In the genomic region with DNA sequence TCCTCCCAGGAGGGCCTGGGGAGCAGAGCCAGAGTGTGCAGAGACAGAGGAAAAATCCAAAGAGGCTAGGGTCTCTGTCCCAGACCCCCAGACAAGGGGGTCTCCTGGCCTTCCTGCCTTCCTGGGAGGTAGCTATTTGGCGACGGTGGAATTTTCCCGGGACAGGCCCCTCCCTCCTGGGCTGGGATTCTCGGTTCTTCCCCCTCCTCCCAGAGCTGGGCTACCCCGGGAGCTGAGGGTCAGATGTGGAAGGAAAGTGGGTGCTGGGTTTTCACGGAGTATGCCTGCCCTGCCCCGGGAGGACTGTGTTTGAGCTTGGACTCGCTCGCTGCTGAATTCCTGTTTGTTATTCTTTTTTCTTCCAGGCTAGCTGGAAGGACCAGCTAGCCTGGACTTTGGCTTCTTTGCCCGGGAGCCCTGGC, we compare ENCODE assay signal across 8 cellular contexts. TPM values are rescaled to one million over a fixed set of nuclear protein-coding genes. Genes with fewer than 3 reads are reported as not detected.
A peak's percentile ranks its signal among the peaks of the same experiment; 100 is the strongest.
DNase-seq lines count a peak whose midpoint lies in the region; ATAC-seq, FAIRE-seq and TF ChIP-seq lines count a peak whose summit lies in the region.

No MANE protein-coding gene starts in this region.

- no peak for ATAC-seq in stimulated activated naive CD8-positive, alpha-beta T cell treated with anti-CD3 and anti-CD28 coated beads, Interleukin-15, Interleukin-2, amounts not matched to agents 100 U/mL and 50 U/mL, for 24 hours
- ATAC-seq in GM21576 (IDR thresholded peaks at IDR 0.05; ENCODE audit: unreplicated experiment) (no peak), HG02588 (IDR thresholded peaks at IDR 0.05; ENCODE audit: unreplicated experiment) (no peak)

- H3K27ac ChIP-seq in kidney (ENCODE audit: low read depth in 2 of 2, low read length in 2 of 2) = peak overlapping the region; percentile 80 to 87

- intact Hi-C loops in kidney (cut with DNase I) = loop anchor here (10.0 kb wide), 1 partner anchor 86 kb away; the partner anchor contains the start of gene GPR61

- peaks cover 6 to 34% of the 10 kb centered on the region in 2 donors for H3K4me1 ChIP-seq in kidney (ENCODE audit: control insufficient read depth in 1 of 2, insufficient read depth in 1 of 2, low read depth in 1 of 2, low read length in 2 of 2)

- peak overlapping the region; percentile 90 for H3K4me3 ChIP-seq in MG63
- H3K4me3 ChIP-seq in bronchial epithelial cell (ENCODE audit: low read depth, low read length) = peak overlapping the region; percentile 73
- peak overlapping the region; percentile 88 to 95 for H3K4me3 ChIP-seq in kidney (ENCODE audit: low read length in 2 of 2)

- TF ChIP-seq CTCF in bronchial epithelial cell (IDR thresholded peaks at IDR 0.05; ENCODE audit: insufficient read depth, low read length, severe bottlenecking) (no peak), kidney (IDR thresholded peaks at IDR 0.05; ENCODE audit: borderline replicate concordance, extremely low read depth, insufficient read depth) (no peak)

- H3K9me3 ChIP-seq in MG63 = no peaks in the 10 kb centered on the region
- H3K9me3 ChIP-seq in kidney (ENCODE audit: control insufficient read depth in 1 of 2, low read length in 2 of 2) = no peaks in the 10 kb centered on the region

- peak; percentile 68 for DNase-seq in activated CD8-positive, alpha-beta memory T cell treated with anti-CD3 and anti-CD28 coated beads, Interleukin-2, amount 50 U/mL, for 48 hours
- no peak for DNase-seq in activated CD8-positive, alpha-beta memory T cell treated with anti-CD3 and anti-CD28 coated beads, Interleukin-2, amount 50 U/mL, for 4 hours
- DNase-seq in MG63 = peak; percentile 75
- peak; percentile 31 for DNase-seq in bronchial epithelial cell (ENCODE audit: low read depth)
- DNase-seq in kidney = peak; percentile 75
- peak; percentile 36 for DNase-seq in stimulated activated naive CD8-positive, alpha-beta T cell treated with anti-CD3 and anti-CD28 coated beads, Interleukin-15, Interleukin-2, amounts not matched to agents 100 U/mL and 50 U/mL, for 24 hours

- FAIRE-seq in bronchial epithelial cell (lab: Jason Lieb, UNC) (no peak), kidney (lab: Jason Lieb, UNC) (no peak)

- H3K27me3 ChIP-seq in MG63 (no peaks in the 10 kb centered on the region), bronchial epithelial cell (ENCODE audit: control insufficient read depth, insufficient read depth, low read length) (no peaks in the 10 kb centered on the region)

- peaks cover 25% of the 10 kb centered on the region for H3K36me3 ChIP-seq in MG63
- peaks cover 1% of the 10 kb centered on the region for H3K36me3 ChIP-seq in bronchial epithelial cell (ENCODE audit: control insufficient read depth, insufficient read depth, low read length)
- no peaks in the 10 kb centered on the region for H3K36me3 ChIP-seq in kidney (ENCODE audit: control insufficient read depth in 1 of 2, insufficient read depth in 2 of 2, low read length in 2 of 2)

- H3K9ac ChIP-seq in kidney (ENCODE audit: low read length in 2 of 2) = peak overlapping the region; percentile 84 to 99

RNA-seq across cellular contexts. Expression of gene AMPD2, which starts 0.8 kb away (rescaled TPM):
- 119 and 172 TPM in 2 replicates for total RNA-seq in MG63 (2014; rRNA removed; shearing (Covaris generic); ENCODE audit: low replicate concordance)
- total RNA-seq in bronchial epithelial cell (14.8 and 21.9 TPM in 2 replicates), kidney (55.3 TPM)
- polyA plus RNA-seq in kidney (ENCODE audit: insufficient read depth, low read depth, low replicate concordance) = 21.1 TPM

RNA-seq across cellular contexts. Expression of gene GNAT2, which starts 1.0 kb away (rescaled TPM):
- total RNA-seq in MG63 (2014; rRNA removed; shearing (Covaris generic); ENCODE audit: low replicate concordance) = 0.10 TPM in 1 of 2 replicates, not detected in the other
- 0.26 TPM in 1 of 2 replicates, not detected in the other for total RNA-seq in bronchial epithelial cell
- total RNA-seq in kidney = not detected
- polyA plus RNA-seq in kidney (ENCODE audit: insufficient read depth, low read depth, low replicate concordance) = not detected

RNA-seq across cellular contexts. Expression of gene GSTM4, which starts 35.5 kb away (rescaled TPM):
- total RNA-seq in MG63 (2014; rRNA removed; shearing (Covaris generic); ENCODE audit: low replicate concordance) = 27.9 and 33.5 TPM in 2 replicates
- total RNA-seq in bronchial epithelial cell = 0.53 and 1.9 TPM in 2 replicates
- 34.0 TPM for total RNA-seq in kidney
- 117 TPM for polyA plus RNA-seq in kidney (ENCODE audit: insufficient read depth, low read depth, low replicate concordance)

RNA-seq across cellular contexts. Expression of gene GSTM2, which starts 47.5 kb away (rescaled TPM):
- total RNA-seq in MG63 (2014; rRNA removed; shearing (Covaris generic); ENCODE audit: low replicate concordance) = 20.0 and 22.2 TPM in 2 replicates
- total RNA-seq in bronchial epithelial cell (0.26 TPM in 2 replicates), kidney (47.1 TPM)
- 116 TPM for polyA plus RNA-seq in kidney (ENCODE audit: insufficient read depth, low read depth, low replicate concordance)
